ENCODE assay signal across 9 cellular contexts in genomic region chr7:2734761-2735571, GRCh38. TPM values are rescaled to one million over a fixed set of nuclear protein-coding genes. Genes with fewer than 3 reads are reported as not detected.
DNase-seq lines count a peak whose midpoint lies in the region; ATAC-seq and TF ChIP-seq lines count a peak whose summit lies in the region.
"Had no signal": no experiment of that assay in that cellular context is flagged by ENCODE, and none has a peak within 500 bp of the region (broad histone marks: within the 10 kb centered on the region; RNA-seq: fewer than 3 reads in every experiment).

No MANE protein-coding gene starts in this region.

- ATAC-seq in psoas muscle: no peak

- no peaks in the 10 kb centered on the region for H3K9me2 ChIP-seq in PC-9 (ENCODE audit: insufficient read depth)

- peaks cover 72% of the 10 kb centered on the region for H3K79me2 ChIP-seq in PC-9 (ENCODE audit: low read depth)

- no peaks in the 10 kb centered on the region for H3K27me3 ChIP-seq in esophagus squamous epithelium
- no peaks in the 10 kb centered on the region for H3K27me3 ChIP-seq in psoas muscle (ENCODE audit: insufficient read depth in 3 of 3, low read length in 2 of 3)
- H3K27me3 ChIP-seq in BE2C: no peaks in the 10 kb centered on the region
- H3K27me3 ChIP-seq in PC-9 (ENCODE audit: insufficient read depth, low read depth): no peaks in the 10 kb centered on the region

- 0 out of 2 replicates have a peak, but pooled peaks cover 5% of the 10 kb centered on the region for H4K20me1 ChIP-seq in PC-9 (ENCODE audit: insufficient read depth)

- H3K4me3 ChIP-seq in esophagus squamous epithelium: no peak overlapping the region
- H3K4me3 ChIP-seq in psoas muscle: no peak overlapping the region
- no peak overlapping the region for H3K4me3 ChIP-seq in BE2C (ENCODE audit: low read depth, low read length)
- no peak overlapping the region for H3K4me3 ChIP-seq in PC-9

- no peak for TF ChIP-seq POLR2A in esophagus squamous epithelium (IDR thresholded peaks at IDR 0.05)

- H3K4me1 ChIP-seq in esophagus squamous epithelium (peaks cover 10 to 55% (median 11%) of the 10 kb centered on the region in 3 donors), psoas muscle (peaks cover 48% of the 10 kb centered on the region), BE2C (peaks cover 9% of the 10 kb centered on the region), PC-9 (replicated peaks; ENCODE audit: insufficient read depth) (peaks cover 19% of the 10 kb centered on the region)

- BruUV-seq in PC-9 (replicated peaks; lab: Mats Ljungman, UMichigan): no TSS peak

- TF ChIP-seq CTCF in esophagus squamous epithelium (IDR thresholded peaks at IDR 0.05): no peak
- no peak for TF ChIP-seq CTCF in psoas muscle (IDR thresholded peaks at IDR 0.05)
- TF ChIP-seq CTCF in BE2C (IDR thresholded peaks at IDR 0.05; ENCODE audit: low read depth, low read length): no peak
- TF ChIP-seq CTCF in PC-9 (conservative IDR thresholded peaks at IDR 0.05): no peak

- CTCF ChIA-PET in PC-9 (lab: Charles Lee): no interaction called here

- H3K4me2 ChIP-seq in PC-9: no peak overlapping the region

- no peak overlapping the region for H2AFZ ChIP-seq in PC-9

- 74 to 80% methylated on average over 6 to 11 of the region's 33 CpGs for WGBS in esophagus squamous epithelium, 2 donors
- WGBS in psoas muscle, 3 donors: 60 to 61% (median 60%) methylated on average over 28 to 33 of the region's 33 CpGs

- peak overlapping the region in 3 of 4 donors; percentile 23 to 47 (median 45) for H3K27ac ChIP-seq in esophagus squamous epithelium
- H3K27ac ChIP-seq in psoas muscle: peak overlapping the region; percentile 36
- H3K27ac ChIP-seq in PC-9: no peak overlapping the region

- H3F3A ChIP-seq in PC-9 (ENCODE audit: insufficient read depth, low read depth): peaks cover 30% of the 10 kb centered on the region

- H3K36me3 ChIP-seq in esophagus squamous epithelium (peaks cover 0 to 17% (median 0%) of the 10 kb centered on the region in 3 donors), psoas muscle (ENCODE audit: insufficient read depth in 1 of 2, low read depth in 1 of 2) (peaks cover 0 to 11% of the 10 kb centered on the region in 2 donors), BE2C (peaks cover 7% of the 10 kb centered on the region; the same call in 1 of the 2 replicates), PC-9 (ENCODE audit: low read depth) (peaks cover 20% of the 10 kb centered on the region)

- H3K9me3 ChIP-seq in esophagus squamous epithelium: peaks cover 0 to 10% (median 0%) of the 10 kb centered on the region in 3 donors
- H3K9me3 ChIP-seq in psoas muscle: no peaks in the 10 kb centered on the region
- H3K9me3 ChIP-seq in BE2C: no peaks in the 10 kb centered on the region
- H3K9me3 ChIP-seq in PC-9 (ENCODE audit: insufficient read depth, low read depth): peaks cover 7% of the 10 kb centered on the region; the same call in 1 of the 2 replicates

- DNase-seq in EL (peak; percentile 17), NOMO-1 treated with DMSO at 0.1 percent for 48 hours (lab: John Stamatoyannopoulos, UW; ENCODE audit: unreplicated experiment) (peak; percentile 99), esophagus squamous epithelium (lab: John Stamatoyannopoulos, UW) (no peak), psoas muscle (no peak), DMS 273 treated with DMSO at 0.1 percent for 48 hours (lab: John Stamatoyannopoulos, UW) (no peak), COLO829 (ENCODE audit: low spot score) (no peak), BE2C (no peak), PC-9 (no peak)
- DNase-seq: activated naive CD4-positive, alpha-beta T cell treated with anti-CD3 and anti-CD28 coated beads, Interleukin-2, amount 50 U/mL, for 16 hours had no signal

- intact Hi-C loops in esophagus squamous epithelium (cut with DNase I): no loop called here
- intact Hi-C loops in psoas muscle (cut with DNase I): loop anchor here in 1 of 2 donors (5.0 kb wide), 1 partner anchor 107 kb away; the partner anchor contains the start of gene GNA12
- intact Hi-C loops in PC-9 (cut with micrococcal nuclease; ENCODE audit: unreplicated experiment): loop anchor here (5.0 kb wide), 1 partner anchor 127 kb away; no protein-coding TSS in a partner anchor

- POLR2A ChIA-PET in PC-9 (lab: Charles Lee; ENCODE audit: unreplicated experiment): no interaction called here

RNA-seq across cellular contexts. Expression of gene AMZ1, which starts 47.0 kb away (rescaled TPM):
- total RNA-seq in esophagus squamous epithelium: under 1 TPM in 2 of 4 donors, not detected in 2; 0.12 to 0.19 TPM
- total RNA-seq in psoas muscle: not detected
- polyA plus RNA-seq in psoas muscle: under 1 TPM in 1 of 3 donors, not detected in 2; 0.03 TPM
- polyA plus RNA-seq in BE2C (2012; ENCODE audit: insufficient read depth, insufficient read length, low read depth): 2.3 TPM
- total RNA-seq in PC-9 (2021): 0.50 TPM in 1 of 2 replicates, not detected in the other

Comparison
In these comparisons a context has a peak if more than half of its experiments do, and no peak if none do; other contexts are left out.
1. DNase-seq: peak in EL (single experiment) and NOMO-1 treated with DMSO at 0.1 percent for 48 hours (single experiment); none in esophagus squamous epithelium (single experiment), psoas muscle (0 of 2), DMS 273 treated with DMSO at 0.1 percent for 48 hours (single experiment), COLO829 (single experiment), BE2C (single experiment) and PC-9 (0 of 2).